Comparison of ENCODE assay signal across 1 cellular context in genomic region chr2:69770193-69770702, GRCh38.
TF ChIP-seq lines count a peak whose summit lies in the region.

No MANE protein-coding gene starts in this region.

TF ChIP-seq in K562, 482 proteins besides CTCF, POLR2A, EP300 and RAD21 (continued from another document and continues in another):
- no peak for TF ChIP-seq GATAD2B (IDR thresholded peaks at IDR 0.05; ENCODE audit: borderline replicate concordance)
- no peak for TF ChIP-seq STAT6 (CRISPR knock-in tag; IDR thresholded peaks at IDR 0.05)
- TF ChIP-seq SREBF1 (IDR thresholded peaks at IDR 0.05; ENCODE audit: borderline replicate concordance, low read depth, low read length): no peak
- no peak for TF ChIP-seq ZBTB1 (CRISPR knock-in tag; IDR thresholded peaks at IDR 0.05; ENCODE audit: borderline replicate concordance, low read depth)
- no peak for TF ChIP-seq TBP (optimal IDR thresholded peaks at IDR 0.05; ENCODE audit: low read depth, low read length)
- TF ChIP-seq, protein P1, sequence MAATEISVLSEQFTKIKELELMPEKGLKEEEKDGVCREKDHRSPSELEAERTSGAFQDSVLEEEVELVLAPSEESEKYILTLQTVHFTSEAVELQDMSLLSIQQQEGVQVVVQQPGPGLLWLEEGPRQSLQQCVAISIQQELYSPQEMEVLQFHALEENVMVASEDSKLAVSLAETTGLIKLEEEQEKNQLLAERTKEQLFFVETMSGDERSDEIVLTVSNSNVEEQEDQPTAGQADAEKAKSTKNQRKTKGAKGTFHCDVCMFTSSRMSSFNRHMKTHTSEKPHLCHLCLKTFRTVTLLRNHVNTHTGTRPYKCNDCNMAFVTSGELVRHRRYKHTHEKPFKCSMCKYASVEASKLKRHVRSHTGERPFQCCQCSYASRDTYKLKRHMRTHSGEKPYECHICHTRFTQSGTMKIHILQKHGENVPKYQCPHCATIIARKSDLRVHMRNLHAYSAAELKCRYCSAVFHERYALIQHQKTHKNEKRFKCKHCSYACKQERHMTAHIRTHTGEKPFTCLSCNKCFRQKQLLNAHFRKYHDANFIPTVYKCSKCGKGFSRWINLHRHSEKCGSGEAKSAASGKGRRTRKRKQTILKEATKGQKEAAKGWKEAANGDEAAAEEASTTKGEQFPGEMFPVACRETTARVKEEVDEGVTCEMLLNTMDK (IDR thresholded peaks at IDR 0.05; ENCODE audit: borderline replicate concordance, insufficient read depth, low read depth, low read length, poor library complexity, severe bottlenecking): no peak
- TF ChIP-seq E2F6 (IDR thresholded peaks at IDR 0.05; ENCODE audit: borderline replicate concordance in 1 of 2, extremely low read depth in 1 of 2, insufficient read depth in 1 of 2, insufficient read length in 1 of 2, low read depth in 1 of 2, low read length in 1 of 2, poor library complexity in 1 of 2, severe bottlenecking in 1 of 2): no peak
- TF ChIP-seq, protein P2, sequence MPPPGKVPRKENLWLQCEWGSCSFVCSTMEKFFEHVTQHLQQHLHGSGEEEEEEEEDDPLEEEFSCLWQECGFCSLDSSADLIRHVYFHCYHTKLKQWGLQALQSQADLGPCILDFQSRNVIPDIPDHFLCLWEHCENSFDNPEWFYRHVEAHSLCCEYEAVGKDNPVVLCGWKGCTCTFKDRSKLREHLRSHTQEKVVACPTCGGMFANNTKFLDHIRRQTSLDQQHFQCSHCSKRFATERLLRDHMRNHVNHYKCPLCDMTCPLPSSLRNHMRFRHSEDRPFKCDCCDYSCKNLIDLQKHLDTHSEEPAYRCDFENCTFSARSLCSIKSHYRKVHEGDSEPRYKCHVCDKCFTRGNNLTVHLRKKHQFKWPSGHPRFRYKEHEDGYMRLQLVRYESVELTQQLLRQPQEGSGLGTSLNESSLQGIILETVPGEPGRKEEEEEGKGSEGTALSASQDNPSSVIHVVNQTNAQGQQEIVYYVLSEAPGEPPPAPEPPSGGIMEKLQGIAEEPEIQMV (tag; conservative IDR thresholded peaks at IDR 0.05; ENCODE audit: low read depth): no peak
- no peak for TF ChIP-seq HCFC1 (IDR thresholded peaks at IDR 0.05; ENCODE audit: low read depth, low read length)
- peak; percentile 96 for TF ChIP-seq ATF3 (IDR thresholded peaks at IDR 0.05)
- peak; percentile 85 for TF ChIP-seq ATF3 (CRISPR knock-in tag; conservative IDR thresholded peaks at IDR 0.05)
- TF ChIP-seq ZFPM2 (CRISPR knock-in tag; IDR thresholded peaks at IDR 0.05): no peak
- no peak for TF ChIP-seq ARID3B (CRISPR knock-in tag; IDR thresholded peaks at IDR 0.05; ENCODE audit: borderline replicate concordance)
- TF ChIP-seq, protein P3, sequence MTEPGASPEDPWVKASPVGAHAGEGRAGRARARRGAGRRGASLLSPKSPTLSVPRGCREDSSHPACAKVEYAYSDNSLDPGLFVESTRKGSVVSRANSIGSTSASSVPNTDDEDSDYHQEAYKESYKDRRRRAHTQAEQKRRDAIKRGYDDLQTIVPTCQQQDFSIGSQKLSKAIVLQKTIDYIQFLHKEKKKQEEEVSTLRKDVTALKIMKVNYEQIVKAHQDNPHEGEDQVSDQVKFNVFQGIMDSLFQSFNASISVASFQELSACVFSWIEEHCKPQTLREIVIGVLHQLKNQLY (CRISPR knock-in tag; conservative IDR thresholded peaks at IDR 0.05): no peak
- no peak for TF ChIP-seq PTBP1 (IDR thresholded peaks at IDR 0.05; ENCODE audit: low read depth, low read length)
- TF ChIP-seq ZNF699 (CRISPR knock-in tag; IDR thresholded peaks at IDR 0.05; ENCODE audit: insufficient replicate concordance): no peak
- no peak for TF ChIP-seq HDAC1 (IDR thresholded peaks at IDR 0.05)
- no peak for TF ChIP-seq PATZ1 (CRISPR knock-in tag; IDR thresholded peaks at IDR 0.05; ENCODE audit: borderline replicate concordance)
- no peak for TF ChIP-seq MLLT1 (IDR thresholded peaks at IDR 0.05)
- TF ChIP-seq ZNF436 (CRISPR knock-in tag; IDR thresholded peaks at IDR 0.05): no peak
- TF ChIP-seq MTA3 (IDR thresholded peaks at IDR 0.05; ENCODE audit: borderline replicate concordance): no peak
- no peak for TF ChIP-seq ZNF75A (CRISPR knock-in tag; IDR thresholded peaks at IDR 0.05)
- peak; percentile 35 for TF ChIP-seq TAF9B (IDR thresholded peaks at IDR 0.05; ENCODE audit: partially characterized antibody)
- TF ChIP-seq TSC22D4 (tag; IDR thresholded peaks at IDR 0.05): no peak
- TF ChIP-seq FOS (IDR thresholded peaks at IDR 0.05; ENCODE audit: extremely low read depth, insufficient read length): peak; percentile 61
- peak; percentile 50; the same call in 1 of the 2 replicates for TF ChIP-seq TEAD4 (IDR thresholded peaks at IDR 0.05; ENCODE audit: low read length)
- no peak for TF ChIP-seq TEAD4 (CRISPR knock-in tag; IDR thresholded peaks at IDR 0.05; ENCODE audit: borderline replicate concordance)
- TF ChIP-seq, protein P4, sequence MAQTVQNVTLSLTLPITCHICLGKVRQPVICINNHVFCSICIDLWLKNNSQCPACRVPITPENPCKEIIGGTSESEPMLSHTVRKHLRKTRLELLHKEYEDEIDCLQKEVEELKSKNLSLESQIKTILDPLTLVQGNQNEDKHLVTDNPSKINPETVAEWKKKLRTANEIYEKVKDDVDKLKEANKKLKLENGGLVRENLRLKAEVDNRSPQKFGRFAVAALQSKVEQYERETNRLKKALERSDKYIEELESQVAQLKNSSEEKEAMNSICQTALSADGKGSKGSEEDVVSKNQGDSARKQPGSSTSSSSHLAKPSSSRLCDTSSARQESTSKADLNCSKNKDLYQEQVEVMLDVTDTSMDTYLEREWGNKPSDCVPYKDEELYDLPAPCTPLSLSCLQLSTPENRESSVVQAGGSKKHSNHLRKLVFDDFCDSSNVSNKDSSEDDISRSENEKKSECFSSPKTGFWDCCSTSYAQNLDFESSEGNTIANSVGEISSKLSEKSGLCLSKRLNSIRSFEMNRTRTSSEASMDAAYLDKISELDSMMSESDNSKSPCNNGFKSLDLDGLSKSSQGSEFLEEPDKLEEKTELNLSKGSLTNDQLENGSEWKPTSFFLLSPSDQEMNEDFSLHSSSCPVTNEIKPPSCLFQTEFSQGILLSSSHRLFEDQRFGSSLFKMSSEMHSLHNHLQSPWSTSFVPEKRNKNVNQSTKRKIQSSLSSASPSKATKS (CRISPR knock-in tag; IDR thresholded peaks at IDR 0.05): no peak
- no peak for TF ChIP-seq ZNF197 (CRISPR knock-in tag; IDR thresholded peaks at IDR 0.05; ENCODE audit: low read depth)
- no peak for TF ChIP-seq EP400 (IDR thresholded peaks at IDR 0.05)
- no peak for TF ChIP-seq ZNF518B (CRISPR knock-in tag; IDR thresholded peaks at IDR 0.05)
- TF ChIP-seq YY1 (IDR thresholded peaks at IDR 0.05; ENCODE audit: borderline replicate concordance in 1 of 3, control insufficient read depth in 1 of 3, extremely low read depth in 1 of 3, insufficient read depth in 3 of 3, insufficient read length in 1 of 3, insufficient replicate concordance in 2 of 3, low read depth in 1 of 3, low read length in 2 of 3): no peak
- no peak for TF ChIP-seq ZNF431 (CRISPR knock-in tag; IDR thresholded peaks at IDR 0.05)
- TF ChIP-seq BCL6 (CRISPR knock-in tag; IDR thresholded peaks at IDR 0.05): no peak
- TF ChIP-seq, protein P5, sequence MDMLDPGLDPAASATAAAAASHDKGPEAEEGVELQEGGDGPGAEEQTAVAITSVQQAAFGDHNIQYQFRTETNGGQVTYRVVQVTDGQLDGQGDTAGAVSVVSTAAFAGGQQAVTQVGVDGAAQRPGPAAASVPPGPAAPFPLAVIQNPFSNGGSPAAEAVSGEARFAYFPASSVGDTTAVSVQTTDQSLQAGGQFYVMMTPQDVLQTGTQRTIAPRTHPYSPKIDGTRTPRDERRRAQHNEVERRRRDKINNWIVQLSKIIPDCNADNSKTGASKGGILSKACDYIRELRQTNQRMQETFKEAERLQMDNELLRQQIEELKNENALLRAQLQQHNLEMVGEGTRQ (CRISPR knock-in tag; IDR thresholded peaks at IDR 0.05): peak; percentile 42
